8 cellular contexts compared by ENCODE assay signal in the genomic region with DNA sequence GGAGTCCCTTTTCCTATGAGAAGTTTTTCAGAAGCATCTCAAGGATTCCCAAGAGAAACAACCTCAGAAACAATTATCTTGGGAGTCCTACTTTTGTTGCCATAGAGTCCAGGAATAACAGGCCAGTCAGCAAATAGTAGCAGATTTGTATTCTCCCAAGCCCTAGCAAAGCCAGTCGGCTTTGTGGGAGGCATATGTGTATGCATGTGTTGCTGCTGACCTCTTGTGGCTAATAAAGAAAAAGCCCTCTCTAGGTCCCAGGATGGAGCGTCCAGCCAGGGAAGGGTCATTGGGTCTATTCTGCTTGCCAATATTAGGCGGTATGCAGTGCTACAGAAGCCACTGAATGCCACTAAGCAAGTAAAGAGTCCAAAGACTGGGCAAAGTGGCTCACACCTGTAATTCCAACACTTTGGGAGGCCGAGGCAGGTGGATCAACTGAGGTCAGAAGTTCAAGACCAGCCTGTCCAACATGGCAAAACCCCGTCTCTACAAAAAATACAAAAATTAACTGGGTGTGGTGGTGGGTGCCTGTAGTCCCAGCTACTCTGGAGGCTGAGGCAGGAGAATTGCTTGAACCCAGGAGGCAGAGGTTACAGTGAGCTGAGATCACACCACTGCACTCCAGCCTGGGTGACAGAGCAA. TPM values are rescaled to one million over a fixed set of nuclear protein-coding genes. Genes with fewer than 3 reads are reported as not detected.
A peak's percentile ranks its signal among the peaks of the same experiment; 100 is the strongest.
DNase-seq lines count a peak whose midpoint lies in the region; ATAC-seq and TF ChIP-seq lines count a peak whose summit lies in the region.
"Not testable (repeated sequence)": the region's sequence is repeated elsewhere in the genome, so short reads cannot be mapped to it uniquely, and the experiment has no call there.

No MANE protein-coding gene starts in this region.

- in situ Hi-C loops in Panc1 (cut with HindIII; ENCODE audit: low pct_unique_long_range_greater_than_20kb, low sequenced_read_pairs) = not testable (repeated sequence)

- not testable (repeated sequence) for H3K4me3 Mint-ChIP-seq in CD8-positive, alpha-beta T cell; activated naive CD4-positive, alpha-beta T cell treated with anti-CD3 and anti-CD28 coated beads, Interleukin-2, amount 10 ng/mL, durations not matched to agents 7 days and 5 days

- BruUV-seq in Panc1 (replicated peaks; lab: Mats Ljungman, UMichigan) = not testable (repeated sequence)

- intact Hi-C loops in CD8-positive, alpha-beta T cell (cut with DNase I, micrococcal nuclease) = loop anchor here (1.0 to 5.0 kb wide), 6 partner anchors 360 to 865 kb away; a partner anchor contains a TSS
- intact Hi-C loops in Panc1 (cut with micrococcal nuclease; ENCODE audit: unreplicated experiment) = loop anchor here (1.0 to 10.0 kb wide), 3 partner anchors 220 to 361 kb away; no protein-coding TSS in a partner anchor

- not testable (repeated sequence) for H3K36me3 ChIP-seq in CD8-positive, alpha-beta T cell (ENCODE audit: insufficient read depth, low read length); Panc1 (ENCODE audit: control insufficient read depth, insufficient read depth, low read length); lung (ENCODE audit: control insufficient read depth in 2 of 2, insufficient read depth in 2 of 2, low read length in 2 of 2)

- not testable (repeated sequence) for H3K36me3 Mint-ChIP-seq in CD8-positive, alpha-beta T cell; activated naive CD4-positive, alpha-beta T cell treated with anti-CD3 and anti-CD28 coated beads, Interleukin-2, amount 10 ng/mL, durations not matched to agents 7 days and 5 days

- H3K27ac ChIP-seq in CD8-positive, alpha-beta T cell (ENCODE audit: low read depth, low read length); Panc1 (ENCODE audit: low read length); lung (ENCODE audit: low read depth in 1 of 2, low read length in 1 of 2): not testable (repeated sequence)

- not testable (repeated sequence) for H3K4me3 ChIP-seq in CD8-positive, alpha-beta T cell (ENCODE audit: low read depth, low read length); Panc1 (ENCODE audit: low read depth in 2 of 2, low read length in 2 of 2); lung

- not testable (repeated sequence) for H3K27me3 ChIP-seq in CD8-positive, alpha-beta T cell (ENCODE audit: insufficient read depth, low read length); Panc1 (ENCODE audit: control insufficient read depth, insufficient read depth, low read length); lung (ENCODE audit: control insufficient read depth, insufficient read depth)

- H3K9me3 Mint-ChIP-seq in CD8-positive, alpha-beta T cell; activated naive CD4-positive, alpha-beta T cell treated with anti-CD3 and anti-CD28 coated beads, Interleukin-2, amount 10 ng/mL, durations not matched to agents 7 days and 5 days: not testable (repeated sequence)

- WGBS in lung, 2 donors = 20 to 37% methylated on average over 5 of the region's 5 CpGs

- POLR2A ChIA-PET in CD8-positive, alpha-beta T cell (lab: Charles Lee); Panc1 (lab: Charles Lee): not testable (repeated sequence)

- DNase-seq in CD8-positive, alpha-beta T cell = peak in 1 of 7 experiments; percentile 7
- DNase-seq in NCI-H1105 (lab: John Stamatoyannopoulos, UW) (peak; percentile 57), Panc1 (ENCODE audit: low read depth, low spot score) (peak; percentile 52), fibroblast of gingiva (ENCODE audit: low read depth) (peak; percentile 85), lung (ENCODE audit: low spot score) (peak; percentile 50)
- peak; percentile 36 for DNase-seq in activated naive CD4-positive, alpha-beta T cell treated with anti-CD3 and anti-CD28 coated beads, Interleukin-2, amount 10 ng/mL, durations not matched to agents 7 days and 5 days
- peak; percentile 34 for DNase-seq in stimulated activated CD4-positive, alpha-beta T cell treated with anti-CD3 and anti-CD28 coated beads, Interleukin-4, amount 100 ng/mL, for 24 hours

- not testable (repeated sequence) for H3K4me1 ChIP-seq in CD8-positive, alpha-beta T cell (ENCODE audit: insufficient read depth, low read length); Panc1 (ENCODE audit: control insufficient read depth, insufficient read depth, low read length); lung (ENCODE audit: control insufficient read depth in 2 of 2, insufficient read depth in 2 of 2, low read length in 2 of 2)

- not testable (repeated sequence) for H3K9me3 ChIP-seq in CD8-positive, alpha-beta T cell (ENCODE audit: low read length); Panc1 (ENCODE audit: control insufficient read depth, insufficient read depth, low read depth, low read length); lung (ENCODE audit: control insufficient read depth in 2 of 2, insufficient read depth in 1 of 2, low read length in 1 of 2)

- not testable (repeated sequence) for H3K4me1 Mint-ChIP-seq in CD8-positive, alpha-beta T cell (ENCODE audit: low read depth); activated naive CD4-positive, alpha-beta T cell treated with anti-CD3 and anti-CD28 coated beads, Interleukin-2, amount 10 ng/mL, durations not matched to agents 7 days and 5 days

- peak; percentile 38 for ATAC-seq in CD8-positive, alpha-beta T cell
- peak; percentile 66 for ATAC-seq in GM21786 (IDR thresholded peaks at IDR 0.05; ENCODE audit: unreplicated experiment)
- peak; percentile 94 for ATAC-seq in Panc1
- ATAC-seq in lung (ENCODE audit: insufficient read depth, low FRiP score) = peak; percentile 94

- CTCF ChIA-PET in CD8-positive, alpha-beta T cell (lab: Charles Lee) = interaction anchor here (0.9 to 2.9 kb wide), 6 partner anchors 359 to 582 kb away, joined by 3 to 21 read pairs (median 6); a partner anchor contains a TSS
- CTCF ChIA-PET in Panc1 (lab: Charles Lee) = interaction anchor here (0.7 to 0.9 kb wide), 3 partner anchors 12 to 361 kb away, joined by 3 to 5 read pairs (median 4); no protein-coding TSS in a partner anchor
- CTCF ChIA-PET in activated naive CD4-positive, alpha-beta T cell treated with anti-CD3 and anti-CD28 coated beads, Interleukin-2, amount 10 ng/mL, durations not matched to agents 7 days and 5 days (lab: Charles Lee) = interaction anchor here (1.3 to 6.9 kb wide), 7 partner anchors 52 to 578 kb away, joined by 3 to 40 read pairs (median 9); a partner anchor contains a TSS

- H3K27ac Mint-ChIP-seq in CD8-positive, alpha-beta T cell; activated naive CD4-positive, alpha-beta T cell treated with anti-CD3 and anti-CD28 coated beads, Interleukin-2, amount 10 ng/mL, durations not matched to agents 7 days and 5 days: not testable (repeated sequence)

- peaks cover 20% of the 10 kb centered on the region for H3K27me3 Mint-ChIP-seq in CD8-positive, alpha-beta T cell (ENCODE audit: low read depth)
- H3K27me3 Mint-ChIP-seq in activated naive CD4-positive, alpha-beta T cell treated with anti-CD3 and anti-CD28 coated beads, Interleukin-2, amount 10 ng/mL, durations not matched to agents 7 days and 5 days = peaks cover 42% of the 10 kb centered on the region

- peak; percentile 49 for TF ChIP-seq CTCF in CD8-positive, alpha-beta T cell (IDR thresholded peaks at IDR 0.05)
- peak; percentile 96 for TF ChIP-seq CTCF in Panc1 (IDR thresholded peaks at IDR 0.05)
- peak; percentile 84 for TF ChIP-seq CTCF in lung (IDR thresholded peaks at IDR 0.05; ENCODE audit: control extremely low read depth, extremely low read depth)

RNA-seq across cellular contexts. Expression of a gene that starts 12.6 kb away (rescaled TPM):
- under 1 TPM; 0.22 to 0.36 TPM for total RNA-seq in CD8-positive, alpha-beta T cell
- total RNA-seq in Panc1 (2021; ENCODE audit: unreplicated experiment) (49.9 TPM), lung (10 to 100 TPM; 12.2 to 25.7 TPM)
- polyA plus RNA-seq in Panc1 (2012; ENCODE audit: insufficient read length) = 30.4 TPM
- polyA plus RNA-seq in lung = 10 to 100 TPM; 12.8 to 16.6 TPM

Comparison
In these comparisons a context has a peak if more than half of its experiments do, and no peak if none do; other contexts are left out.
1. ATAC-seq: peak in every context shown above with its lines; median percentile 94 in Panc1; 94 in lung; 66 in GM21786; 38 in CD8-positive, alpha-beta T cell.
2. RNA of a gene that starts 12.6 kb away (total RNA-seq): 49.9 TPM in Panc1 (single experiment) and 12.2 to 25.7 TPM in lung; 0.22 to 0.36 TPM in CD8-positive, alpha-beta T cell; every median in the first group is over 4 times any median in the second.
3. Peak in every context shown above with its lines, with median percentiles within 50 percentile points of each other: CTCF ChIP-seq.